Comparison of ENCODE assay signal across 23 cellular contexts in the genomic region with DNA sequence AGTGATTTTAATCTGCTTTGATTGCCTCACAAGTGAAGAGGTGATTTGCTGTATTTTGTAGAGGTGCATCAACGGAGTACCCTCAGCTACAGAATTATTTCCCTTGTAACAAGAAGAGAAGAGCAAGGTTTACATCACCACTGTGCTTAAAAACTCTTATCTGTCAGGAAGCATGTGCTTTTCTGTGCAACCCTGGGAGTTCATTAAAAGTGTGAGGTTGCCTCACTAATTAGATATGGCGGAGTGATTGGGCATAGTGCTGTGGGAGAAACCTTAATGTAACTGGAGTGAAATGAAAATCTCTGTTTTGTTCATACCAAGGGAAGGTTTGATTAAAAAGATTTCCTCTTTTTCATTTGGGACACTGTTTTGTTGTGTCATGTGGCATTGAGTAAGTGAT.
"Had no signal": no experiment of that assay in that cellular context is flagged by ENCODE, and none has a peak within 500 bp of the region (broad histone marks: within the 10 kb centered on the region; RNA-seq: fewer than 3 reads in every experiment).

No MANE protein-coding gene starts in this region.

- H3K27me3 ChIP-seq: esophagus squamous epithelium, foreskin keratinocyte, hepatocyte, right lobe of liver, testis, tibial nerve, upper lobe of right lung, vagina had no signal

- H3K4me3 ChIP-seq: esophagus squamous epithelium, hepatocyte, left ventricle myocardium inferior, lung, psoas muscle, right lobe of liver, testis, tibial nerve, upper lobe of right lung, vagina had no signal

- H3K9me3 ChIP-seq: esophagus squamous epithelium, left ventricle myocardium inferior, psoas muscle, right lobe of liver, testis, tibial nerve, upper lobe of right lung, vagina had no signal

- DNase-seq: effector memory CD4-positive, alpha-beta T cell; esophagus squamous epithelium; foreskin keratinocyte; kidney; left cardiac atrium; left ventricle myocardium inferior; mesenchymal stem cell; naive B cell; occipital lobe; psoas muscle; retina; right lobe of liver; stimulated activated CD4-positive, alpha-beta T cell treated with anti-CD3 and anti-CD28 coated beads, Interleukin-15, amount 100 ng/mL, for 24 hours; stimulated activated CD4-positive, alpha-beta T cell treated with anti-CD3 and anti-CD28 coated beads, Interleukin-1b, Interleukin-23, amount 100 ng/mL, for 48 hours; stimulated activated CD4-positive, alpha-beta T cell treated with anti-CD3 and anti-CD28 coated beads, Interleukin-4, amount 100 ng/mL, for 4 hours; stimulated activated naive B cell treated with anti-CD40 and anti-IgM and Interleukin-4, amounts not matched to agents 10 μg/mL and 1 μg/mL and 100 μg/mL, for 72 hours; stimulated activated naive CD8-positive, alpha-beta T cell treated with anti-CD3 and anti-CD28 coated beads, Interleukin-15, amount 100 ng/mL, for 72 hours; testis; upper lobe of right lung had no signal

- ATAC-seq: foreskin keratinocyte; psoas muscle; right lobe of liver; stimulated activated naive B cell treated with anti-CD40 and anti-IgM and Interleukin-4, amounts not matched to agents 10 μg/mL and 1 μg/mL and 100 μg/mL, for 72 hours; stimulated activated naive CD8-positive, alpha-beta T cell treated with anti-CD3 and anti-CD28 coated beads, Interleukin-15, amount 100 ng/mL, for 72 hours; upper lobe of right lung had no signal

- H3K27ac ChIP-seq: esophagus squamous epithelium, foreskin keratinocyte, hepatocyte, left ventricle myocardium inferior, psoas muscle, right lobe of liver, testis, tibial nerve, upper lobe of right lung, vagina had no signal
